Comparison of ENCODE assay signal across 16 cellular contexts in the genomic region with DNA sequence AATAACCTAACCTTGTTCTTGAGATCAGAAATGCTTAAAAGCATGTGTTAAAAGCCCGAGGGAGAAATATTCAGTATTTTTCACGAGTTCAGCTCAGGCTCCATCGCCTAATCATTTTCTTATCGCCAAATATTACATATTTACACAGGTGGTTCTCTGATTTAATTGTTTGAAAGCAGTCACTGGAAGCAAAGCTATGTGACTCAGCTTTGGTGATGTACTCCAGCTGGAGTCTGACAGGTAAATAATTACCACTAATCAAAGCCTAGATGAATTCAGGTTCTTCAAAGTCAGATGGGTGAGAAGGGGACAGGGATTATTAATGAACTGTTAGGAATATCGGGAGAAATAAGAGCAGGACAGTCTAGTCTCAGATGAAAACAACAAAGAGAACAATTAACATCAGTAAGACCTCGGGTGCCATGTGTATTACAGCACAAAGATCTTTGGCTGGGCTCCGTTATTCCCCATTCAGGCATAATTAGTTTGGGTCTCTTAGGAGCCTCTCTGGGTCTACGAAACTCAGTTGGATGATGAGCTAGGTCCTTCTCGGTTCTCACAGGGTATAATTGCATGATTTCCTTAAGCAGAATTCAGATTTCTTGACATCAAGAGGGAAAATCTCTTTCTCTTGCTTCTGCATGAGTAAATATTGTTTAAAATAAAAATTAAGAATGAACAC.
DNase-seq lines count a peak whose midpoint lies in the region; ATAC-seq, FAIRE-seq and TF ChIP-seq lines count a peak whose summit lies in the region.
"Had no signal": no experiment of that assay in that cellular context is flagged by ENCODE, and none has a peak within 500 bp of the region (broad histone marks: within the 10 kb centered on the region; RNA-seq: fewer than 3 reads in every experiment).

No MANE protein-coding gene starts in this region.

- TF ChIP-seq POLR2A in esophagus muscularis mucosa (IDR thresholded peaks at IDR 0.05; ENCODE audit: low read depth), result no peak

- H4K91ac ChIP-seq in trophoblast cell (ENCODE audit: low read depth, low read length), result peak overlapping the region; percentile 79

- H3K27ac Mint-ChIP-seq in GM23338, result no peak overlapping the region
- peak overlapping the region; percentile 50 for H3K27ac Mint-ChIP-seq in endodermal cell
- H3K27ac Mint-ChIP-seq in activated CD8-positive, alpha-beta T cell treated with anti-CD3 and anti-CD28 coated beads for 36 hours, result no peak overlapping the region
- H3K27ac Mint-ChIP-seq: activated naive CD8-positive, alpha-beta T cell treated with anti-CD3 and anti-CD28 coated beads for 36 hours; activated T-cell treated with anti-CD3 and anti-CD28 coated beads, Interleukin-2, amount 50 U/mL, for 72 hours had no signal

- DNase-seq in GM23338 (ENCODE audit: low spot score) (peak; percentile 20), NCI-H146 treated with DMSO at 0.1 percent for 48 hours (lab: John Stamatoyannopoulos, UW; ENCODE audit: unreplicated experiment) (peak; percentile 17), endodermal cell (no peak), trophoblast cell (no peak), frontal cortex (ENCODE audit: low spot score in 2 of 2) (no peak), esophagus muscularis mucosa (ENCODE audit: extremely low spot score) (no peak), posterior vena cava (ENCODE audit: low spot score) (no peak)
- no peak for DNase-seq in activated CD8-positive, alpha-beta T cell treated with anti-CD3 and anti-CD28 coated beads for 36 hours
- DNase-seq: activated CD4-positive, alpha-beta T cell treated with anti-CD3 and anti-CD28 coated beads, Interleukin-2, amount 50 U/mL, for 48 hours; activated naive CD8-positive, alpha-beta T cell treated with anti-CD3 and anti-CD28 coated beads for 36 hours; activated T-cell treated with anti-CD3 and anti-CD28 coated beads, Interleukin-2, amount 50 U/mL, for 72 hours; GOT3; stimulated activated CD4-positive, alpha-beta T cell treated with anti-CD3 and anti-CD28 coated beads, Interleukin-4, amount 100 ng/mL, for 24 hours; stimulated activated CD8-positive, alpha-beta memory T cell treated with anti-CD3 and anti-CD28 coated beads, Interleukin-4, amount 100 ng/mL, for 48 hours had no signal

- no peak overlapping the region for H3K23ac ChIP-seq in trophoblast cell (ENCODE audit: low read length)

- H3K27me3 ChIP-seq in GM23338 (ENCODE audit: insufficient read depth) (no peaks in the 10 kb centered on the region), endodermal cell (ENCODE audit: control insufficient read depth, insufficient read depth, low read length, poor library complexity, severe bottlenecking) (no peaks in the 10 kb centered on the region), trophoblast cell (ENCODE audit: insufficient read depth, low read length) (no peaks in the 10 kb centered on the region), esophagus muscularis mucosa (no peaks in the 10 kb centered on the region)

- ATAC-seq in GM23338, result no peak
- ATAC-seq in activated CD8-positive, alpha-beta T cell treated with anti-CD3 and anti-CD28 coated beads for 36 hours, result no peak
- ATAC-seq: activated T-cell treated with anti-CD3 and anti-CD28 coated beads, Interleukin-2, amount 50 U/mL, for 72 hours had no signal

- no peak overlapping the region for H4K8ac ChIP-seq in trophoblast cell (ENCODE audit: low read depth, low read length)

- H3K79me2 ChIP-seq in GM23338 (replicated peaks; ENCODE audit: insufficient read depth), result no peaks in the 10 kb centered on the region
- no peaks in the 10 kb centered on the region for H3K79me2 ChIP-seq in trophoblast cell (ENCODE audit: control insufficient read depth, insufficient read depth, low read length, poor library complexity)

- POLR2A ChIA-PET in activated CD8-positive, alpha-beta T cell treated with anti-CD3 and anti-CD28 coated beads for 36 hours (lab: Charles Lee), result no interaction called here

- TF ChIP-seq EP300 in esophagus muscularis mucosa (IDR thresholded peaks at IDR 0.05), result no peak

- TF ChIP-seq CTCF in GM23338 (conservative IDR thresholded peaks at IDR 0.05; ENCODE audit: low read depth in 2 of 2) (no peak), endodermal cell (conservative IDR thresholded peaks at IDR 0.05) (no peak), esophagus muscularis mucosa (IDR thresholded peaks at IDR 0.05) (no peak)
- TF ChIP-seq CTCF in activated CD8-positive, alpha-beta T cell treated with anti-CD3 and anti-CD28 coated beads for 36 hours (IDR thresholded peaks at IDR 0.05), result no peak

- no peak overlapping the region for H3K4ac ChIP-seq in trophoblast cell (ENCODE audit: low read depth, low read length)

- no peak overlapping the region for H3K18ac ChIP-seq in trophoblast cell (ENCODE audit: low read length)

- H3K4me1 ChIP-seq in GM23338 (ENCODE audit: insufficient read depth) (peaks cover 16% of the 10 kb centered on the region), endodermal cell (ENCODE audit: control insufficient read depth, insufficient read depth, low read length) (peaks cover 13% of the 10 kb centered on the region), trophoblast cell (ENCODE audit: control insufficient read depth in 1 of 2, insufficient read depth in 2 of 2, low read length in 2 of 2) (peaks cover 4 to 14% of the 10 kb centered on the region in 2 experiments), esophagus muscularis mucosa (peaks cover 0 to 7% (median 2%) of the 10 kb centered on the region in 4 donors)

- FAIRE-seq in frontal cortex (lab: Jason Lieb, UNC), result no peak

- no peak overlapping the region for H4K12ac ChIP-seq in trophoblast cell (ENCODE audit: low read depth, low read length)

- H3K9me3 Mint-ChIP-seq in GM23338 (no peaks in the 10 kb centered on the region), endodermal cell (no peaks in the 10 kb centered on the region)
- H3K9me3 Mint-ChIP-seq in activated CD8-positive, alpha-beta T cell treated with anti-CD3 and anti-CD28 coated beads for 36 hours, result peaks cover 3% of the 10 kb centered on the region
- H3K9me3 Mint-ChIP-seq: activated naive CD8-positive, alpha-beta T cell treated with anti-CD3 and anti-CD28 coated beads for 36 hours; neural crest cell had no signal

- peak overlapping the region; percentile 89 for H2BK5ac ChIP-seq in trophoblast cell (ENCODE audit: low read depth, low read length, poor library complexity)

- peak overlapping the region; percentile 77 for H2BK120ac ChIP-seq in trophoblast cell (ENCODE audit: insufficient read depth, low read length, poor library complexity)

- no peaks in the 10 kb centered on the region for H3K36me3 ChIP-seq in GM23338 (ENCODE audit: insufficient read depth)
- no peaks in the 10 kb centered on the region for H3K36me3 ChIP-seq in endodermal cell (ENCODE audit: control insufficient read depth, insufficient read depth, low read length)
- H3K36me3 ChIP-seq in trophoblast cell (ENCODE audit: control insufficient read depth in 1 of 2, insufficient read depth in 2 of 2, low read length in 2 of 2), result no peaks in the 10 kb centered on the region
- no peaks in the 10 kb centered on the region for H3K36me3 ChIP-seq in esophagus muscularis mucosa

- peaks cover 2% of the 10 kb centered on the region for H3K27me3 Mint-ChIP-seq in GM23338 (ENCODE audit: insufficient read depth, low read depth, poor library complexity)
- no peaks in the 10 kb centered on the region for H3K27me3 Mint-ChIP-seq in endodermal cell (ENCODE audit: insufficient read depth)
- no peaks in the 10 kb centered on the region for H3K27me3 Mint-ChIP-seq in activated CD8-positive, alpha-beta T cell treated with anti-CD3 and anti-CD28 coated beads for 36 hours
- H3K27me3 Mint-ChIP-seq: activated naive CD8-positive, alpha-beta T cell treated with anti-CD3 and anti-CD28 coated beads for 36 hours had no signal

- H3K9ac ChIP-seq in endodermal cell (ENCODE audit: extremely low read depth, low read length, poor library complexity, severe bottlenecking) (peak overlapping the region; percentile 79), trophoblast cell (ENCODE audit: low read length) (no peak overlapping the region)

- H3K4me3 Mint-ChIP-seq in GM23338 (no peak overlapping the region), endodermal cell (no peak overlapping the region)
- H3K4me3 Mint-ChIP-seq in activated CD8-positive, alpha-beta T cell treated with anti-CD3 and anti-CD28 coated beads for 36 hours, result no peak overlapping the region
- H3K4me3 Mint-ChIP-seq: activated naive CD8-positive, alpha-beta T cell treated with anti-CD3 and anti-CD28 coated beads for 36 hours; activated T-cell treated with anti-CD3 and anti-CD28 coated beads, Interleukin-2, amount 50 U/mL, for 72 hours; neural crest cell had no signal

- CTCF ChIA-PET in activated CD8-positive, alpha-beta T cell treated with anti-CD3 and anti-CD28 coated beads for 36 hours (lab: Charles Lee), result no interaction called here

- H2AFZ ChIP-seq in GM23338 (peak overlapping the region; percentile 64), trophoblast cell (ENCODE audit: insufficient read depth, low read length, poor library complexity) (no peak overlapping the region)

- H4K20me1 ChIP-seq in GM23338 (replicated peaks; ENCODE audit: insufficient read depth), result no peaks in the 10 kb centered on the region

- H3K4me1 Mint-ChIP-seq in GM23338, result peaks cover 16% of the 10 kb centered on the region; the same call in 2 of the 3 replicates
- peaks cover 39% of the 10 kb centered on the region for H3K4me1 Mint-ChIP-seq in endodermal cell
- H3K4me1 Mint-ChIP-seq in activated CD8-positive, alpha-beta T cell treated with anti-CD3 and anti-CD28 coated beads for 36 hours (ENCODE audit: low read depth), result no peaks in the 10 kb centered on the region
- H3K4me1 Mint-ChIP-seq: activated naive CD8-positive, alpha-beta T cell treated with anti-CD3 and anti-CD28 coated beads for 36 hours had no signal

- H3K4me3 ChIP-seq in GM23338 (no peak overlapping the region), endodermal cell (ENCODE audit: low read length) (peak overlapping the region; percentile 62), trophoblast cell (ENCODE audit: low read depth, low read length) (no peak overlapping the region), esophagus muscularis mucosa (no peak overlapping the region)

- no peaks in the 10 kb centered on the region for H3K36me3 Mint-ChIP-seq in GM23338 (ENCODE audit: low read depth)
- H3K36me3 Mint-ChIP-seq in endodermal cell (ENCODE audit: low read depth), result no peaks in the 10 kb centered on the region
- no peaks in the 10 kb centered on the region for H3K36me3 Mint-ChIP-seq in activated CD8-positive, alpha-beta T cell treated with anti-CD3 and anti-CD28 coated beads for 36 hours (ENCODE audit: low read depth)
- H3K36me3 Mint-ChIP-seq: activated naive CD8-positive, alpha-beta T cell treated with anti-CD3 and anti-CD28 coated beads for 36 hours had no signal

- H3K27ac ChIP-seq in GM23338 (ENCODE audit: low read depth) (no peak overlapping the region), endodermal cell (ENCODE audit: low read depth, low read length) (peak overlapping the region; percentile 57), trophoblast cell (ENCODE audit: low read depth, low read length) (peak overlapping the region; percentile 85), esophagus muscularis mucosa (replicated peaks in 1 of 4) (no peak overlapping the region)
- H3K27ac ChIP-seq: HL-60 had no signal

- no peaks in the 10 kb centered on the region for H3K9me3 ChIP-seq in endodermal cell (ENCODE audit: control insufficient read depth, low read length)
- no peaks in the 10 kb centered on the region for H3K9me3 ChIP-seq in trophoblast cell (ENCODE audit: insufficient read depth, low read depth, low read length)
- H3K9me3 ChIP-seq in esophagus muscularis mucosa, result no peaks in the 10 kb centered on the region

- 0 out of 2 replicates have a peak overlapping the region, but pooled peaks have one; percentile 9 for H3K4me2 ChIP-seq in GM23338
- H3K4me2 ChIP-seq in trophoblast cell (ENCODE audit: low read length), result no peak overlapping the region

- H3K14ac ChIP-seq in trophoblast cell (ENCODE audit: low read length), result peak overlapping the region; percentile 73

- H2BK12ac ChIP-seq in trophoblast cell (ENCODE audit: low read length), result peak overlapping the region; percentile 50

- H2AK5ac ChIP-seq in trophoblast cell (ENCODE audit: low read length), result peak overlapping the region; percentile 59

- intact Hi-C loops in esophagus muscularis mucosa (cut with DNase I) (no loop called here), posterior vena cava (cut with DNase I) (no loop called here)
- intact Hi-C loops in activated CD8-positive, alpha-beta T cell treated with anti-CD3 and anti-CD28 coated beads for 36 hours (cut with micrococcal nuclease), result no loop called here

- no peaks in the 10 kb centered on the region for H3F3A ChIP-seq in GM23338 (replicated peaks; ENCODE audit: low read depth)

- no peaks in the 10 kb centered on the region for H3K9me2 ChIP-seq in GM23338 (ENCODE audit: insufficient read depth)

- WGBS in endodermal cell (ENCODE audit: insufficient coverage in 1 of 2, insufficient read length in 1 of 2), 2 experiments, result 63 to 73% methylated on average over 5 to 9 of the region's 9 CpGs
- no CpG with 5 or more reads among the region's 9 CpGs for WGBS in trophoblast cell (ENCODE audit: extremely low coverage, insufficient coverage, insufficient read length)
- WGBS in esophagus muscularis mucosa, result 59% methylated on average over 9 of the region's 9 CpGs

- H3K79me1 ChIP-seq in trophoblast cell (ENCODE audit: low read length), result peaks cover 16% of the 10 kb centered on the region

Comparison
In these comparisons a context has a peak if more than half of its experiments do, and no peak if none do; other contexts are left out.
1. DNase-seq: peak in GM23338 (single experiment) and NCI-H146 treated with DMSO at 0.1 percent for 48 hours (single experiment); none in endodermal cell (single experiment), trophoblast cell (0 of 2), frontal cortex (0 of 2), esophagus muscularis mucosa (single experiment), posterior vena cava (single experiment) and activated CD8-positive, alpha-beta T cell treated with anti-CD3 and anti-CD28 coated beads for 36 hours (single experiment).
2. H3K27ac ChIP-seq: peak in endodermal cell (single experiment) and trophoblast cell (single experiment); none in GM23338 (single experiment) and esophagus muscularis mucosa (0 of 4).